Comparison of ENCODE assay signal across 11 cellular contexts in genomic region chr9:36204906-36205547, GRCh38. TPM values are rescaled to one million over a fixed set of nuclear protein-coding genes. Genes with fewer than 3 reads are reported as not detected.
DNase-seq lines count a peak whose midpoint lies in the region; ATAC-seq and TF ChIP-seq lines count a peak whose summit lies in the region.
"Had no signal": no experiment of that assay in that cellular context is flagged by ENCODE, and none has a peak within 500 bp of the region (broad histone marks: within the 10 kb centered on the region; RNA-seq: fewer than 3 reads in every experiment).

No MANE protein-coding gene starts in this region.

- H3K27me3 ChIP-seq in left ventricle myocardium inferior (ENCODE audit: low read depth) (no peaks in the 10 kb centered on the region), ovary (no peaks in the 10 kb centered on the region)
- no peaks in the 10 kb centered on the region for H3K27me3 ChIP-seq in effector memory CD4-positive, alpha-beta T cell (replicated peaks; ENCODE audit: control insufficient read depth, insufficient read depth, low read length, poor library complexity, severe bottlenecking)

- POLR2A ChIA-PET in activated CD4-positive, alpha-beta memory T cell treated with anti-CD3 and anti-CD28 coated beads, Interleukin-2, amount 10 ng/mL, durations not matched to agents 7 days and 5 days (lab: Charles Lee): interaction anchor here (1.3 to 8.7 kb wide), 3 partner anchors 8 to 13 kb away, joined by 3 to 86 read pairs (median 7); partner anchors contain the start of gene CLTA
- POLR2A ChIA-PET in activated CD4-positive, alpha-beta memory T cell treated with anti-CD3 and anti-CD28 coated beads for 36 hours (lab: Charles Lee): interaction anchor here (1.4 kb wide), 1 partner anchor 14 kb away, joined by 4 read pairs; the partner anchor contains the start of gene CLTA
- POLR2A ChIA-PET in WTC11 (lab: Charles Lee): interaction anchor here (0.5 kb wide), 1 partner anchor 99 kb away, joined by 7 read pairs; no protein-coding TSS in a partner anchor

- ATAC-seq in WTC11: peak; percentile 93
- ATAC-seq in stimulated activated effector memory CD8-positive, alpha-beta T cell treated with anti-CD3 and anti-CD28 coated beads, Interleukin-12 subunit alpha, Interleukin-12 subunit beta, amount 100 ng/mL, for 72 hours: no peak

- peaks cover 59% of the 10 kb centered on the region for H3K4me1 ChIP-seq in left ventricle myocardium inferior
- H3K4me1 ChIP-seq in effector memory CD4-positive, alpha-beta T cell (ENCODE audit: control insufficient read depth, insufficient read depth, low read length, poor library complexity, severe bottlenecking): no peaks in the 10 kb centered on the region
- H3K4me1 ChIP-seq in ovary (ENCODE audit: insufficient read depth): peaks cover 14% of the 10 kb centered on the region

- peaks cover 98% of the 10 kb centered on the region for H3K36me3 ChIP-seq in left ventricle myocardium inferior
- peaks cover 92% of the 10 kb centered on the region for H3K36me3 ChIP-seq in effector memory CD4-positive, alpha-beta T cell (ENCODE audit: control insufficient read depth, insufficient read depth, low read length)
- no peaks in the 10 kb centered on the region for H3K36me3 ChIP-seq in ovary

- CTCF ChIA-PET in activated CD4-positive, alpha-beta memory T cell treated with anti-CD3 and anti-CD28 coated beads, Interleukin-2, amount 10 ng/mL, durations not matched to agents 7 days and 5 days (lab: Charles Lee): interaction anchor here (1.4 to 1.9 kb wide), 3 partner anchors 14 to 103 kb away, joined by 4 to 6 read pairs (median 5); partner anchors contain the start of gene CLTA
- CTCF ChIA-PET in activated CD4-positive, alpha-beta memory T cell treated with anti-CD3 and anti-CD28 coated beads for 36 hours (lab: Charles Lee): interaction anchor here (0.7 kb wide), 1 partner anchor 15 kb away, joined by 3 read pairs; no protein-coding TSS in a partner anchor
- CTCF ChIA-PET in WTC11 (lab: Charles Lee): interaction anchor here (0.7 to 2.3 kb wide), 8 partner anchors 11 to 141 kb away, joined by 3 to 23 read pairs (median 4); partner anchors contain the start of gene CLTA

- no peak for DNase-seq in activated CD4-positive, alpha-beta memory T cell treated with anti-CD3 and anti-CD28 coated beads, Interleukin-2, amount 10 ng/mL, durations not matched to agents 7 days and 5 days
- DNase-seq in activated CD4-positive, alpha-beta memory T cell treated with anti-CD3 and anti-CD28 coated beads for 36 hours: no peak
- DNase-seq in WTC11 (ENCODE audit: low spot score) (peak; percentile 38), left ventricle myocardium inferior (no peak), ovary (no peak), GF-D8 (lab: John Stamatoyannopoulos, UW) (no peak)
- no peak for DNase-seq in stimulated activated effector memory CD8-positive, alpha-beta T cell treated with anti-CD3 and anti-CD28 coated beads, Interleukin-12 subunit alpha, Interleukin-12 subunit beta, amount 100 ng/mL, for 72 hours (ENCODE audit: low spot score in 2 of 2)
- DNase-seq in effector memory CD4-positive, alpha-beta T cell: no peak
- DNase-seq: activated naive CD4-positive, alpha-beta T cell treated with Interleukin-2 at 50 U/mL for 16 hours; NCI-H345 had no signal

- no peak for TF ChIP-seq CTCF in WTC11 (IDR thresholded peaks at IDR 0.05)
- TF ChIP-seq CTCF in left ventricle myocardium inferior (IDR thresholded peaks at IDR 0.05; ENCODE audit: borderline replicate concordance): peak; percentile 33
- TF ChIP-seq CTCF in ovary (IDR thresholded peaks at IDR 0.05): no peak

- no peak for TF ChIP-seq EP300 in ovary (IDR thresholded peaks at IDR 0.05)

- H3K4me3 ChIP-seq in left ventricle myocardium inferior (no peak overlapping the region), ovary (no peak overlapping the region)
- no peak overlapping the region for H3K4me3 ChIP-seq in effector memory CD4-positive, alpha-beta T cell (ENCODE audit: insufficient read depth, low read depth, low read length, poor library complexity, severe bottlenecking)

- peaks cover 58% of the 10 kb centered on the region for H3K4me1 Mint-ChIP-seq in activated CD4-positive, alpha-beta memory T cell treated with anti-CD3 and anti-CD28 coated beads, Interleukin-2, amount 10 ng/mL, durations not matched to agents 7 days and 5 days
- peaks cover 48% of the 10 kb centered on the region for H3K4me1 Mint-ChIP-seq in activated CD4-positive, alpha-beta memory T cell treated with anti-CD3 and anti-CD28 coated beads for 36 hours (ENCODE audit: low read depth)
- H3K4me1 Mint-ChIP-seq in WTC11: no peaks in the 10 kb centered on the region
- peaks cover 44% of the 10 kb centered on the region for H3K4me1 Mint-ChIP-seq in stimulated activated effector memory CD8-positive, alpha-beta T cell treated with anti-CD3 and anti-CD28 coated beads, Interleukin-12 subunit alpha, Interleukin-12 subunit beta, amount 100 ng/mL, for 72 hours

- H3K9me3 Mint-ChIP-seq in activated CD4-positive, alpha-beta memory T cell treated with anti-CD3 and anti-CD28 coated beads, Interleukin-2, amount 10 ng/mL, durations not matched to agents 7 days and 5 days: no peaks in the 10 kb centered on the region
- H3K9me3 Mint-ChIP-seq in activated CD4-positive, alpha-beta memory T cell treated with anti-CD3 and anti-CD28 coated beads for 36 hours: no peaks in the 10 kb centered on the region
- no peaks in the 10 kb centered on the region for H3K9me3 Mint-ChIP-seq in WTC11
- H3K9me3 Mint-ChIP-seq in stimulated activated effector memory CD8-positive, alpha-beta T cell treated with anti-CD3 and anti-CD28 coated beads, Interleukin-12 subunit alpha, Interleukin-12 subunit beta, amount 100 ng/mL, for 72 hours: no peaks in the 10 kb centered on the region

- no peak overlapping the region for H3K4me3 Mint-ChIP-seq in activated CD4-positive, alpha-beta memory T cell treated with anti-CD3 and anti-CD28 coated beads, Interleukin-2, amount 10 ng/mL, durations not matched to agents 7 days and 5 days
- H3K4me3 Mint-ChIP-seq in activated CD4-positive, alpha-beta memory T cell treated with anti-CD3 and anti-CD28 coated beads for 36 hours: no peak overlapping the region
- no peak overlapping the region for H3K4me3 Mint-ChIP-seq in WTC11
- H3K4me3 Mint-ChIP-seq in stimulated activated effector memory CD8-positive, alpha-beta T cell treated with anti-CD3 and anti-CD28 coated beads, Interleukin-12 subunit alpha, Interleukin-12 subunit beta, amount 100 ng/mL, for 72 hours: no peak overlapping the region

- TF ChIP-seq POLR2A in ovary (IDR thresholded peaks at IDR 0.05): no peak

- H3K9me3 ChIP-seq in left ventricle myocardium inferior (replicated peaks) (no peaks in the 10 kb centered on the region), ovary (no peaks in the 10 kb centered on the region)
- H3K9me3 ChIP-seq in effector memory CD4-positive, alpha-beta T cell (ENCODE audit: control insufficient read depth, low read length): no peaks in the 10 kb centered on the region

- 81 to 88% (median 84%) methylated on average over 11 of the region's 11 CpGs for WGBS in ovary, 3 donors

- H3K27ac ChIP-seq in left ventricle myocardium inferior (replicated peaks) (peak overlapping the region; percentile 56), ovary (no peak overlapping the region)
- H3K27ac ChIP-seq in effector memory CD4-positive, alpha-beta T cell (ENCODE audit: insufficient read depth, low read length, poor library complexity, severe bottlenecking): no peak overlapping the region

- intact Hi-C loops in activated CD4-positive, alpha-beta memory T cell treated with anti-CD3 and anti-CD28 coated beads for 36 hours (cut with micrococcal nuclease): no loop called here
- intact Hi-C loops in left ventricle myocardium inferior (cut with micrococcal nuclease) (no loop called here), ovary (cut with DNase I) (no loop called here)

- H3K36me3 Mint-ChIP-seq in activated CD4-positive, alpha-beta memory T cell treated with anti-CD3 and anti-CD28 coated beads, Interleukin-2, amount 10 ng/mL, durations not matched to agents 7 days and 5 days (ENCODE audit: low read depth): peaks cover 86% of the 10 kb centered on the region
- H3K36me3 Mint-ChIP-seq in activated CD4-positive, alpha-beta memory T cell treated with anti-CD3 and anti-CD28 coated beads for 36 hours: peaks cover 68% of the 10 kb centered on the region
- H3K36me3 Mint-ChIP-seq in WTC11: peaks cover 92% of the 10 kb centered on the region
- H3K36me3 Mint-ChIP-seq in stimulated activated effector memory CD8-positive, alpha-beta T cell treated with anti-CD3 and anti-CD28 coated beads, Interleukin-12 subunit alpha, Interleukin-12 subunit beta, amount 100 ng/mL, for 72 hours: peaks cover 99% of the 10 kb centered on the region

- peak overlapping the region; percentile 49 for H3K27ac Mint-ChIP-seq in activated CD4-positive, alpha-beta memory T cell treated with anti-CD3 and anti-CD28 coated beads, Interleukin-2, amount 10 ng/mL, durations not matched to agents 7 days and 5 days
- H3K27ac Mint-ChIP-seq in activated CD4-positive, alpha-beta memory T cell treated with anti-CD3 and anti-CD28 coated beads for 36 hours: no peak overlapping the region
- no peak overlapping the region; the same call in 1 of the 2 replicates for H3K27ac Mint-ChIP-seq in WTC11
- H3K27ac Mint-ChIP-seq in stimulated activated effector memory CD8-positive, alpha-beta T cell treated with anti-CD3 and anti-CD28 coated beads, Interleukin-12 subunit alpha, Interleukin-12 subunit beta, amount 100 ng/mL, for 72 hours: peak overlapping the region; percentile 94

- no peaks in the 10 kb centered on the region for H3K27me3 Mint-ChIP-seq in activated CD4-positive, alpha-beta memory T cell treated with anti-CD3 and anti-CD28 coated beads, Interleukin-2, amount 10 ng/mL, durations not matched to agents 7 days and 5 days
- no peaks in the 10 kb centered on the region for H3K27me3 Mint-ChIP-seq in activated CD4-positive, alpha-beta memory T cell treated with anti-CD3 and anti-CD28 coated beads for 36 hours
- H3K27me3 Mint-ChIP-seq in WTC11 (ENCODE audit: low read depth): no peaks in the 10 kb centered on the region

RNA-seq across cellular contexts. Expression of gene CLTA, which starts 14.3 kb away (rescaled TPM):
- 100 to 1,000 TPM; 150 to 151 TPM for total RNA-seq in activated CD4-positive, alpha-beta memory T cell treated with anti-CD3 and anti-CD28 coated beads, Interleukin-2, amount 10 ng/mL, durations not matched to agents 7 days and 5 days
- 100 to 1,000 TPM; 139 to 144 TPM for total RNA-seq in activated CD4-positive, alpha-beta memory T cell treated with anti-CD3 and anti-CD28 coated beads for 36 hours
- total RNA-seq in WTC11 (2021) (213 to 220 TPM (median 220 TPM) in 3 replicates), left ventricle myocardium inferior (60.4 TPM), ovary (100 to 1,000 TPM; 170 to 223 (median 202) TPM)
- polyA plus RNA-seq in ovary: 100 to 1,000 TPM; 242 to 243 TPM

RNA-seq across cellular contexts. Expression of gene CCIN, which starts 35.8 kb away (rescaled TPM):
- under 1 TPM in 1 of 2 experiments, not detected in 1; 0.13 TPM for total RNA-seq in activated CD4-positive, alpha-beta memory T cell treated with anti-CD3 and anti-CD28 coated beads, Interleukin-2, amount 10 ng/mL, durations not matched to agents 7 days and 5 days
- total RNA-seq in activated CD4-positive, alpha-beta memory T cell treated with anti-CD3 and anti-CD28 coated beads for 36 hours: not detected
- total RNA-seq in WTC11 (2021) (0.16 to 0.48 TPM (median 0.20 TPM) in 3 replicates), left ventricle myocardium inferior (not detected), ovary (under 1 TPM in 3 of 7 donors, not detected in 4; 0.15 to 0.28 (median 0.27) TPM)
- under 1 TPM in 1 of 2 donors, not detected in 1; 0.33 TPM for polyA plus RNA-seq in ovary
- polyA plus RNA-seq: neural cell had no signal

RNA-seq across cellular contexts. Expression of gene GNE, which starts 53.2 kb away (rescaled TPM):
- 10 to 100 TPM; 22.0 to 23.0 TPM for total RNA-seq in activated CD4-positive, alpha-beta memory T cell treated with anti-CD3 and anti-CD28 coated beads, Interleukin-2, amount 10 ng/mL, durations not matched to agents 7 days and 5 days
- total RNA-seq in activated CD4-positive, alpha-beta memory T cell treated with anti-CD3 and anti-CD28 coated beads for 36 hours: 10 to 100 TPM; 19.2 to 20.5 TPM
- total RNA-seq in WTC11 (2021) (4.6 to 9.0 TPM (median 8.9 TPM) in 3 replicates), left ventricle myocardium inferior (11.7 TPM), ovary (10 to 100 TPM; 17.1 to 34.1 (median 24.0) TPM)
- 10 to 100 TPM; 13.0 to 22.9 TPM for polyA plus RNA-seq in ovary

Comparison
In these comparisons a context has a peak if more than half of its experiments do, and no peak if none do; other contexts are left out.
1. H3K27ac Mint-ChIP-seq: peak in activated CD4-positive, alpha-beta memory T cell treated with anti-CD3 and anti-CD28 coated beads, Interleukin-2, amount 10 ng/mL, durations not matched to agents 7 days and 5 days (single experiment) and stimulated activated effector memory CD8-positive, alpha-beta T cell treated with anti-CD3 and anti-CD28 coated beads, Interleukin-12 subunit alpha, Interleukin-12 subunit beta, amount 100 ng/mL, for 72 hours (single experiment); none in activated CD4-positive, alpha-beta memory T cell treated with anti-CD3 and anti-CD28 coated beads for 36 hours (single experiment) and WTC11 (single experiment).